Comparison of ENCODE assay signal across 14 cellular contexts in the genomic region with DNA sequence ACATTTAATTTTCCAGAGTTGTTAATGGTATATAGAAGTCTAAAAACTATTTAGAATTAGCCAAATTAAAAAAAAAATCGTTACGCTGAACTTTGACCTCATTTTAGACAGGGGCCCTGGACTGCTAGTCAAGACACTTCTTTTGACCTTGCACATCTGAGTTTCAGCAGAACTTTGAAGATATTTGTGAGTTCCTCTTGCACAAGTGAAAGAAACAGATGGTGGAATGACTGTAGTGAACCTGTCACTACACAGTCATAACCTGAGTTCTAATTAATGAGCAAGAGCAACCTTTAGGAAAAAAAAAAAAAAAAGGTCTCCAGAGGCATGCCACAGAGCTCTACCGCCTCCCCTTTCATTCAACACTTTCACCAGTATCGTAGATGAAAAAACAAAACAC. TPM values are rescaled to one million over a fixed set of nuclear protein-coding genes. Genes with fewer than 3 reads are reported as not detected.
DNase-seq lines count a peak whose midpoint lies in the region; ATAC-seq, FAIRE-seq and TF ChIP-seq lines count a peak whose summit lies in the region.
"Had no signal": no experiment of that assay in that cellular context is flagged by ENCODE, and none has a peak within 500 bp of the region (broad histone marks: within the 10 kb centered on the region; RNA-seq: fewer than 3 reads in every experiment).

No MANE protein-coding gene starts in this region.

- H3K9me3 ChIP-seq in GM12878 (replicated peaks; ENCODE audit: control insufficient read depth, insufficient read depth, low read length): no peaks in the 10 kb centered on the region

- peaks cover 2% of the 10 kb centered on the region for H3K4me1 Mint-ChIP-seq in glutamatergic neuron (ENCODE audit: low read depth, unreplicated experiment)

- no peak overlapping the region for H3K4me2 ChIP-seq in GM12878 (ENCODE audit: control insufficient read depth, insufficient read depth)

- no peaks in the 10 kb centered on the region for H3K36me3 ChIP-seq in GM12878 (ENCODE audit: control insufficient read depth in 2 of 2, insufficient read depth in 2 of 2, low read length in 1 of 2)
- H3K36me3 ChIP-seq in brain microvascular endothelial cell (replicated peaks): no peaks in the 10 kb centered on the region
- H3K36me3 ChIP-seq: cardiac muscle cell had no signal

- H3K4me1 ChIP-seq in GM12878 (ENCODE audit: control insufficient read depth, insufficient read depth, low read length): peaks cover 19% of the 10 kb centered on the region

- peaks cover 4% of the 10 kb centered on the region in 2 experiments; a peak in 3 of 4 replicates for H3K27me3 ChIP-seq in GM12878 (replicated peaks in 1 of 2; ENCODE audit: control insufficient read depth in 2 of 2, insufficient read depth in 2 of 2, low read length in 1 of 2)
- H3K27me3 ChIP-seq in brain microvascular endothelial cell (replicated peaks): peaks cover 8% of the 10 kb centered on the region

- TF ChIP-seq POLR2A in GM12878 (IDR thresholded peaks at IDR 0.05; ENCODE audit: low read depth, low read length): no peak

- H3K27ac Mint-ChIP-seq in glutamatergic neuron (ENCODE audit: unreplicated experiment): no peak overlapping the region

- H3K27me3 Mint-ChIP-seq in glutamatergic neuron (ENCODE audit: unreplicated experiment): peaks cover 9% of the 10 kb centered on the region

- 4% methylated on average over 4 of the region's 4 CpGs for WGBS in GM12878 (ENCODE audit: insufficient coverage, insufficient replicate concordance, low lambda C conversion rate, missing lambda C conversion rate)

- no TSS peak for BruUV-seq in GM12878 (replicated peaks; lab: Mats Ljungman, UMichigan)

- POLR2A ChIA-PET in GM12878 (lab: Charles Lee): interaction anchor here (1.2 kb wide), 1 partner anchor 29 kb away, joined by 3 read pairs; no protein-coding TSS in a partner anchor

- no peak for TF ChIP-seq CTCF in 22Rv1 (IDR thresholded peaks at IDR 0.05)
- no peak for TF ChIP-seq CTCF in GM12878 (IDR thresholded peaks at IDR 0.05 in 2 of 3, conservative IDR thresholded peaks at IDR 0.05 in 1 of 3; ENCODE audit: control insufficient read depth in 2 of 3, extremely low read depth in 1 of 3, insufficient read depth in 1 of 3, low read depth in 3 of 3, low read length in 3 of 3)
- no peak for TF ChIP-seq CTCF in brain microvascular endothelial cell (IDR thresholded peaks at IDR 0.05; ENCODE audit: low read depth, low read length, missing control alignments)
- TF ChIP-seq CTCF in glutamatergic neuron (IDR thresholded peaks at IDR 0.05; ENCODE audit: partially characterized antibody, unreplicated experiment): no peak

- H3K9me3 Mint-ChIP-seq in glutamatergic neuron (ENCODE audit: unreplicated experiment): peaks cover 9% of the 10 kb centered on the region

- intact Hi-C loops in GM12878 (cut with micrococcal nuclease; ENCODE audit: unreplicated experiment): no loop called here

- RAD21 ChIA-PET in GM12878 (lab: Charles Lee; ENCODE audit: unreplicated experiment): interaction anchor here (1.1 kb wide), 1 partner anchor 33 kb away, joined by 3 read pairs; no protein-coding TSS in a partner anchor

- no peak overlapping the region for H2AFZ ChIP-seq in GM12878 (ENCODE audit: control insufficient read depth, low read depth, low read length)

- H3K4me3 ChIP-seq in GM12878 (no peak overlapping the region), brain microvascular endothelial cell (ENCODE audit: low read depth, low read length) (no peak overlapping the region)
- H3K4me3 ChIP-seq: cardiac muscle cell had no signal

- H3K4me3 Mint-ChIP-seq in glutamatergic neuron (ENCODE audit: unreplicated experiment): no peak overlapping the region

- SMC1A ChIA-PET in GM12878 (lab: Charles Lee; ENCODE audit: uncharacterized antibody, unreplicated experiment): interaction anchor here (0.7 to 1.6 kb wide), 5 partner anchors 16 to 103 kb away, joined by 3 to 8 read pairs (median 3); no protein-coding TSS in a partner anchor

- DNase-seq in GM12878 (ENCODE audit: low read depth, low spot score) (peak; percentile 30), NAMALWA (ENCODE audit: low spot score) (no peak), brain microvascular endothelial cell (no peak), glutamatergic neuron (no peak)
- DNase-seq: activated CD4-positive, alpha-beta T cell treated with anti-CD3 and anti-CD28 coated beads, Interleukin-2, amount 50 U/mL, for 4 hours; activated naive CD4-positive, alpha-beta T cell; NCI-H345 had no signal

- CTCF ChIA-PET in GM12878 (lab: Yijun Ruan, JAX): interaction anchor here (0.6 to 0.9 kb wide), 2 partner anchors 19 to 27 kb away, joined by 3 read pairs; no protein-coding TSS in a partner anchor

- peak; percentile 21 to 30; a peak in 1 of 4 replicates for TF ChIP-seq EP300 in GM12878 (IDR thresholded peaks at IDR 0.05; ENCODE audit: borderline replicate concordance in 1 of 2, control insufficient read depth in 1 of 2, low read depth in 2 of 2, low read length in 2 of 2)

- H3K9ac ChIP-seq in GM12878 (ENCODE audit: control insufficient read depth, insufficient read depth, low read length): no peak overlapping the region

- no peaks in the 10 kb centered on the region for H4K20me1 ChIP-seq in GM12878 (ENCODE audit: control insufficient read depth, insufficient read depth)

- H3K27ac ChIP-seq in 22Rv1: peak overlapping the region; percentile 97
- H3K27ac ChIP-seq in GM12878 (ENCODE audit: control insufficient read depth, insufficient read depth): no peak overlapping the region
- H3K27ac ChIP-seq in brain microvascular endothelial cell: no peak overlapping the region
- H3K27ac ChIP-seq: cardiac muscle cell had no signal

- TF ChIP-seq RAD21 in GM12878 (IDR thresholded peaks at IDR 0.05; ENCODE audit: insufficient read depth, low read depth, low read length): no peak

- H3K36me3 Mint-ChIP-seq in glutamatergic neuron (ENCODE audit: unreplicated experiment): no peaks in the 10 kb centered on the region

- in situ Hi-C loops in GM12878 (cut with MboI) (no loop called here), brain microvascular endothelial cell (cut with HindIII; ENCODE audit: low pct_ligation_motif_present, low sequenced_read_pairs) (no loop called here)

- no peaks in the 10 kb centered on the region for H3K79me2 ChIP-seq in GM12878 (ENCODE audit: control insufficient read depth, insufficient read depth, low read length)

- ATAC-seq in GM18858 (IDR thresholded peaks at IDR 0.05; ENCODE audit: unreplicated experiment): peak; percentile 64
- ATAC-seq in HG03025 (IDR thresholded peaks at IDR 0.05; ENCODE audit: low FRiP score, unreplicated experiment): peak; percentile 46
- peak; percentile 68 for ATAC-seq in GM12878
- ATAC-seq in HG02970 (IDR thresholded peaks at IDR 0.05; ENCODE audit: low FRiP score, unreplicated experiment): no peak

- FAIRE-seq in GM12878 (lab: Jason Lieb, UNC): peak; percentile 72
- FAIRE-seq: endometrium, HTR-8/SVneo had no signal

TF ChIP-seq in GM12878, 131 proteins besides CTCF, POLR2A, EP300 and RAD21:
- TF ChIP-seq MTA3 (IDR thresholded peaks at IDR 0.05; ENCODE audit: borderline replicate concordance, low read length) (no peak), NR2C1 (IDR thresholded peaks at IDR 0.05) (peak; percentile 70), TCF12 (IDR thresholded peaks at IDR 0.05; ENCODE audit: low read depth, low read length) (0 out of 2 replicates have a peak, but pooled peaks have one; percentile 31), TCF3 (IDR thresholded peaks at IDR 0.05; ENCODE audit: borderline replicate concordance, insufficient read depth, low read depth, low read length) (peak; percentile 89), JUNB (IDR thresholded peaks at IDR 0.05) (peak; percentile 74), SMAD5 (IDR thresholded peaks at IDR 0.05; ENCODE audit: low read depth) (no peak), MTA2 (IDR thresholded peaks at IDR 0.05; ENCODE audit: low read depth) (peak; percentile 57), NR2F1 (conservative IDR thresholded peaks at IDR 0.05) (peak; percentile 69), EZH2 (IDR thresholded peaks at IDR 0.05; ENCODE audit: borderline replicate concordance, control insufficient read depth, low read depth, low read length) (no peak), IKZF2 (IDR thresholded peaks at IDR 0.05) (peak in 1 of 2 experiments; percentile 26; a peak in 1 of 4 replicates), IRF4 (IDR thresholded peaks at IDR 0.05; ENCODE audit: low read depth, low read length) (peak; percentile 51; the same call in 1 of the 2 replicates), ZNF384 (IDR thresholded peaks at IDR 0.05; ENCODE audit: borderline replicate concordance, low read depth, low read length) (peak; percentile 37; the same call in 1 of the 2 replicates)

RNA-seq across cellular contexts. Expression of gene MYO5C, which starts 5.3 kb away (rescaled TPM):
- 0.59 and 0.92 TPM in 2 replicates for total RNA-seq in GM12878 (2013; cell fraction: nucleolus; rRNA removed)
- total RNA-seq in GM12878 (2014; rRNA removed) (0.76 and 0.79 TPM in 2 replicates), GM12878 (2014; rRNA removed; fragmentation: Illumina TruSeq; extraction: Trizol) (0.69 and 0.72 TPM in 2 replicates), GM12878 (2021) (0.97 and 1.0 TPM in 2 replicates), glutamatergic neuron (ENCODE audit: unreplicated experiment) (0.66 TPM)
- polyA plus RNA-seq in GM12878 (2011; ENCODE audit: low read depth): 0.29 TPM
- polyA plus RNA-seq in GM12878 (2011; rRNA removed) (1.3 TPM in 2 replicates), GM12878 (2014; fragmentation: Illumina TruSeq; extraction: Trizol) (0.98 and 2.4 TPM in 2 replicates), GM12878 (2014; fragmentation: Nextera tagmentation; extraction: Ambion mirVana) (under 1 TPM; 0.40 to 0.42 TPM), GM12878 (2014; rRNA removed) (0.76 and 1.1 TPM in 2 replicates), GM12878 (2016; fragmentation: Nextera tagmentation; extraction: Ambion mirVana) (under 1 TPM; 0.29 to 0.75 TPM)
- polyA plus RNA-seq in GM12878 (2011; cell fraction: cytosol; rRNA removed): 0.74 and 0.79 TPM in 2 replicates
- polyA plus RNA-seq in GM12878 (2011; cell fraction: nucleus; rRNA removed): 0.75 and 0.80 TPM in 2 replicates
- 0.52 and 0.62 TPM in 2 replicates for polyA plus RNA-seq in GM12878 (2012)
- polyA minus RNA-seq in GM12878 (2011; rRNA and poly(A)+ RNA removed): 2.2 and 2.4 TPM in 2 replicates
- polyA minus RNA-seq in GM12878 (2011; cell fraction: cytosol; rRNA and poly(A)+ RNA removed): 0.67 and 0.94 TPM in 2 replicates
- 1.1 and 2.2 TPM in 2 replicates for polyA minus RNA-seq in GM12878 (2011; cell fraction: nucleus; rRNA and poly(A)+ RNA removed)
